Comparison of ENCODE assay signal across 1 cellular context in genomic region chr3:72655151-72655551, GRCh38.
TF ChIP-seq lines count a peak whose summit lies in the region.

No MANE protein-coding gene starts in this region.

TF ChIP-seq in GM23338, 12 proteins besides CTCF, POLR2A, EP300 and RAD21 (continued from another document):
- TF ChIP-seq ZNF462 (CRISPR knock-in tag; IDR thresholded peaks at IDR 0.05) = no peak
- TF ChIP-seq EZH2phosphoT487 (IDR thresholded peaks at IDR 0.05; ENCODE audit: unreplicated experiment) = no peak
- no peak for TF ChIP-seq ZNF114 (CRISPR knock-in tag; IDR thresholded peaks at IDR 0.05)
